3 cellular contexts compared by ENCODE assay signal in the genomic region with DNA sequence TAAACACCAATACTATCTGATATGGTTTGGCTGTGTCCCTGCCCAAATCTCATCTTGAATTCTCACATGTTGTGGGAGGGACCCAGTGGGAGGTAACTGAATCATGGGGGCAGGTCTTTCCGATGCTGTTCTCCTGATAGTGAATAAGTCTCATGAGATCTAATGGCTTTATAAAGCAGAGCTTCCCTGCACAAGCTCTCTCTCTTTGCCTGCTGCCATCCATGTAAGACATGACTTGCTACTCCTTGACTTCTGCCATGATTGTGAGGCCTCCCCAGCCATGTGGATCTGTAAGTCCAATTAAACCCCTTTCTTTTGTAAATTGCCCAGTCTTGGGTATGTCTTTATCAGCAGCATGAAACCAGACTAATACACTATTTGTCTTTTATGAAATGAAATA. TPM values are rescaled to one million over a fixed set of nuclear protein-coding genes. Genes with fewer than 3 reads are reported as not detected.
"Had no signal": no experiment of that assay in that cellular context is flagged by ENCODE, and none has a peak within 500 bp of the region (broad histone marks: within the 10 kb centered on the region; RNA-seq: fewer than 3 reads in every experiment).

No MANE protein-coding gene starts in this region.

RNA-seq across cellular contexts. Expression of a gene that starts 9.3 kb away (rescaled TPM):
- total RNA-seq: subcutaneous adipose tissue, thoracic aorta, ureter had no signal
